ENCODE assay signal across 1 cellular context in genomic region chr17:76791053-76791980, GRCh38.
A peak's percentile ranks its signal among the peaks of the same experiment; 100 is the strongest.
TF ChIP-seq lines count a peak whose summit lies in the region.

No MANE protein-coding gene starts in this region.

TF ChIP-seq in HCT116, 20 proteins besides CTCF, POLR2A, EP300 and RAD21 (continued from another document):
- TF ChIP-seq ATF3 (IDR thresholded peaks at IDR 0.05) (no peak), POLR2AphosphoS5 (IDR thresholded peaks at IDR 0.05; ENCODE audit: low read depth, low read length) (0 out of 2 replicates have a peak, but pooled peaks have one; percentile 21)
